Comparison of ENCODE assay signal across 8 cellular contexts in genomic region chr2:197514754-197515153, GRCh38. TPM values are rescaled to one million over a fixed set of nuclear protein-coding genes. Genes with fewer than 3 reads are reported as not detected.
DNase-seq lines count a peak whose midpoint lies in the region; ATAC-seq, FAIRE-seq and TF ChIP-seq lines count a peak whose summit lies in the region.

No MANE protein-coding gene starts in this region.

- H3K27ac Mint-ChIP-seq in T-helper 1 cell treated with Interleukin-12 subunit alpha and Interleukin-12 subunit beta and Interleukin-4 antibody, amounts not matched to agents 30 μg/mL and 1 μg/mL, for 36 hours: peak overlapping the region; percentile 89

- no peak for FAIRE-seq in small intestine (lab: Jason Lieb, UNC)

- intact Hi-C loops in left ventricle myocardium inferior (cut with micrococcal nuclease) (no loop called here), cardiac septum (cut with DNase I) (loop anchor here (1.0 to 5.0 kb wide), 3 partner anchors 15 to 191 kb away; partner anchors contain the start of genes HSPD1 and MARS2)

- ATAC-seq in foreskin keratinocyte (no peak), HG02610 (IDR thresholded peaks at IDR 0.05; ENCODE audit: unreplicated experiment) (no peak)

- peaks cover 28% of the 10 kb centered on the region for H3K4me1 Mint-ChIP-seq in T-helper 1 cell treated with Interleukin-12 subunit alpha and Interleukin-12 subunit beta and Interleukin-4 antibody, amounts not matched to agents 30 μg/mL and 1 μg/mL, for 36 hours (ENCODE audit: low read depth)

- peak overlapping the region; percentile 97 for H3K4me3 Mint-ChIP-seq in T-helper 1 cell treated with Interleukin-12 subunit alpha and Interleukin-12 subunit beta and Interleukin-4 antibody, amounts not matched to agents 30 μg/mL and 1 μg/mL, for 36 hours

- no peak for TF ChIP-seq CTCF in left ventricle myocardium inferior (IDR thresholded peaks at IDR 0.05; ENCODE audit: borderline replicate concordance)
- TF ChIP-seq CTCF in foreskin keratinocyte (conservative IDR thresholded peaks at IDR 0.05): no peak

- DNase-seq in left ventricle myocardium inferior (no peak), cardiac septum (ENCODE audit: low spot score) (no peak), foreskin keratinocyte (no peak), small intestine (no peak), HPDE6-E6E7 (ENCODE audit: extremely low spot score) (no peak), NCI-H128 (lab: John Stamatoyannopoulos, UW; ENCODE audit: unreplicated experiment) (no peak)

- H3K4me3 ChIP-seq in left ventricle myocardium inferior (peak overlapping the region; percentile 95), small intestine (ENCODE audit: low read depth in 1 of 2, low read length in 2 of 2) (peak overlapping the region in 1 of 2 donors; percentile 95)

- H3K36me3 ChIP-seq in left ventricle myocardium inferior (no peaks in the 10 kb centered on the region), small intestine (ENCODE audit: control insufficient read depth in 2 of 2, insufficient read depth in 2 of 2, low read length in 2 of 2) (no peaks in the 10 kb centered on the region)

- H3K27me3 Mint-ChIP-seq in T-helper 1 cell treated with Interleukin-12 subunit alpha and Interleukin-12 subunit beta and Interleukin-4 antibody, amounts not matched to agents 30 μg/mL and 1 μg/mL, for 36 hours (ENCODE audit: low read depth): no peaks in the 10 kb centered on the region

- H3K27me3 ChIP-seq in left ventricle myocardium inferior (ENCODE audit: low read depth): no peaks in the 10 kb centered on the region
- no peaks in the 10 kb centered on the region for H3K27me3 ChIP-seq in foreskin keratinocyte
- no peaks in the 10 kb centered on the region for H3K27me3 ChIP-seq in small intestine (ENCODE audit: control insufficient read depth in 2 of 2, insufficient read depth in 2 of 2, low read length in 2 of 2)

- 54 to 56% (median 56%) methylated on average over 3 of the region's 3 CpGs for WGBS in small intestine, 3 donors

- no peaks in the 10 kb centered on the region for H3K9me3 ChIP-seq in left ventricle myocardium inferior (replicated peaks)
- H3K9me3 ChIP-seq in small intestine (ENCODE audit: control insufficient read depth, low read depth): no peaks in the 10 kb centered on the region

- H3K36me3 Mint-ChIP-seq in T-helper 1 cell treated with Interleukin-12 subunit alpha and Interleukin-12 subunit beta and Interleukin-4 antibody, amounts not matched to agents 30 μg/mL and 1 μg/mL, for 36 hours (ENCODE audit: low read depth): peaks cover 6% of the 10 kb centered on the region

- no peaks in the 10 kb centered on the region for H3K9me3 Mint-ChIP-seq in T-helper 1 cell treated with Interleukin-12 subunit alpha and Interleukin-12 subunit beta and Interleukin-4 antibody, amounts not matched to agents 30 μg/mL and 1 μg/mL, for 36 hours

- H3K4me1 ChIP-seq in left ventricle myocardium inferior (peaks cover 48% of the 10 kb centered on the region), foreskin keratinocyte (peaks cover 8% of the 10 kb centered on the region), small intestine (ENCODE audit: control insufficient read depth in 2 of 2, insufficient read depth in 1 of 2, low read depth in 1 of 2, low read length in 1 of 2) (peaks cover 5 to 6% of the 10 kb centered on the region in 2 donors)

- peak overlapping the region; percentile 97 for H3K27ac ChIP-seq in left ventricle myocardium inferior (replicated peaks)
- peak overlapping the region; percentile 4 for H3K27ac ChIP-seq in foreskin keratinocyte
- peak overlapping the region; percentile 89 to 97 for H3K27ac ChIP-seq in small intestine (ENCODE audit: low read depth in 1 of 2, low read length in 1 of 2)

RNA-seq across cellular contexts. Expression of gene MOB4, which starts 1.1 kb away (rescaled TPM):
- total RNA-seq in left ventricle myocardium inferior (35.7 TPM), cardiac septum (27.3 TPM), foreskin keratinocyte (41.2 and 41.8 TPM in 2 replicates)
- polyA plus RNA-seq in foreskin keratinocyte (29.1 and 32.0 TPM in 2 replicates), small intestine (10 to 100 TPM; 17.6 to 25.2 (median 21.2) TPM)

RNA-seq across cellular contexts. Expression of gene HSPE1, which starts 14.6 kb away (rescaled TPM):
- total RNA-seq in left ventricle myocardium inferior (120 TPM), cardiac septum (88.3 TPM), foreskin keratinocyte (216 and 292 TPM in 2 replicates)
- polyA plus RNA-seq in foreskin keratinocyte (313 and 374 TPM in 2 replicates), small intestine (100 to 1,000 TPM; 132 to 259 (median 221) TPM)

RNA-seq across cellular contexts. Expression of gene HSPD1, which starts 15.1 kb away (rescaled TPM):
- total RNA-seq in left ventricle myocardium inferior: 143 TPM
- 144 TPM for total RNA-seq in cardiac septum
- total RNA-seq in foreskin keratinocyte: 368 and 459 TPM in 2 replicates
- polyA plus RNA-seq in foreskin keratinocyte: 207 and 292 TPM in 2 replicates
- 100 to 1,000 TPM; 112 to 470 (median 151) TPM for polyA plus RNA-seq in small intestine

Comparison
In these comparisons a context has a peak if more than half of its experiments do, and no peak if none do; other contexts are left out.
1. H3K27ac ChIP-seq: peak in every context shown above with its lines; median percentile 97 in left ventricle myocardium inferior; 93 in small intestine; 4 in foreskin keratinocyte.